ENCODE assay signal across 17 cellular contexts in genomic region chr9:124450931-124451661, GRCh38. TPM values are rescaled to one million over a fixed set of nuclear protein-coding genes. Genes with fewer than 3 reads are reported as not detected.
DNase-seq lines count a peak whose midpoint lies in the region; ATAC-seq and TF ChIP-seq lines count a peak whose summit lies in the region.
"Had no signal": no experiment of that assay in that cellular context is flagged by ENCODE, and none has a peak within 500 bp of the region (broad histone marks: within the 10 kb centered on the region; RNA-seq: fewer than 3 reads in every experiment).

No MANE protein-coding gene starts in this region.

- peaks cover 12% of the 10 kb centered on the region for H3K27me3 Mint-ChIP-seq in activated naive CD8-positive, alpha-beta T cell
- peaks cover 34% of the 10 kb centered on the region for H3K27me3 Mint-ChIP-seq in activated naive CD8-positive, alpha-beta T cell treated with anti-CD3 and anti-CD28 coated beads, Interleukin-2, amount 50 U/mL, for 24 hours
- peaks cover 38% of the 10 kb centered on the region for H3K27me3 Mint-ChIP-seq in WTC11 (ENCODE audit: low read depth)
- H3K27me3 Mint-ChIP-seq in activated CD4-positive, alpha-beta memory T cell treated with anti-CD3 and anti-CD28 coated beads, Interleukin-2, amount 10 ng/mL, durations not matched to agents 7 days and 5 days: peaks cover 32% of the 10 kb centered on the region

- H2AFZ ChIP-seq in Karpas-422 (ENCODE audit: low read length): no peak overlapping the region

- H3K36me3 ChIP-seq in suprapubic skin (no peaks in the 10 kb centered on the region), Karpas-422 (ENCODE audit: insufficient read depth, low read length) (no peaks in the 10 kb centered on the region)
- H3K36me3 ChIP-seq: neutrophil, tibial artery had no signal

- H3K27me3 ChIP-seq in suprapubic skin: peaks cover 59% of the 10 kb centered on the region
- no peaks in the 10 kb centered on the region for H3K27me3 ChIP-seq in Karpas-422 (ENCODE audit: low read length)

- H3K4me3 ChIP-seq in suprapubic skin (peak overlapping the region; percentile 21), Karpas-422 (ENCODE audit: low read length) (no peak overlapping the region)
- H3K4me3 ChIP-seq: A549, tibial artery had no signal

- no peak overlapping the region for H3K27ac Mint-ChIP-seq in activated naive CD8-positive, alpha-beta T cell
- H3K27ac Mint-ChIP-seq in activated naive CD8-positive, alpha-beta T cell treated with anti-CD3 and anti-CD28 coated beads, Interleukin-2, amount 50 U/mL, for 24 hours: no peak overlapping the region
- no peak overlapping the region for H3K27ac Mint-ChIP-seq in WTC11
- no peak overlapping the region for H3K27ac Mint-ChIP-seq in activated CD4-positive, alpha-beta memory T cell treated with anti-CD3 and anti-CD28 coated beads, Interleukin-2, amount 10 ng/mL, durations not matched to agents 7 days and 5 days
- H3K27ac Mint-ChIP-seq: activated T-cell treated with anti-CD3 and anti-CD28 coated beads, Interleukin-2, amount 50 U/mL, for 72 hours; CD8-positive, alpha-beta T cell had no signal

- H3K9ac ChIP-seq in Karpas-422 (ENCODE audit: low read length): no peak overlapping the region

- no peak for DNase-seq in activated naive CD8-positive, alpha-beta T cell treated with anti-CD3 and anti-CD28 coated beads, Interleukin-2, amount 50 U/mL, for 24 hours
- no peak for DNase-seq in WTC11 (ENCODE audit: low spot score)
- peak; percentile 25 for DNase-seq in iPS-NIHi11 (ENCODE audit: low spot score)
- no peak for DNase-seq in suprapubic skin (ENCODE audit: low spot score in 2 of 2)
- DNase-seq in activated CD4-positive, alpha-beta memory T cell treated with anti-CD3 and anti-CD28 coated beads, Interleukin-2, amount 10 ng/mL, durations not matched to agents 7 days and 5 days: no peak
- no peak for DNase-seq in stimulated activated naive CD8-positive, alpha-beta T cell treated with anti-CD3 and anti-CD28 coated beads, Interleukin-15, Interleukin-2, amounts not matched to agents 100 U/mL and 50 U/mL, for 24 hours
- no peak for DNase-seq in Karpas-422
- DNase-seq: activated CD4-positive, alpha-beta T cell treated with anti-CD3 and anti-CD28 coated beads, Interleukin-2, amount 50 U/mL, for 4 hours; CD8-positive, alpha-beta T cell; foreskin melanocyte; Kasumi-1 had no signal

- no peaks in the 10 kb centered on the region for H3K9me3 Mint-ChIP-seq in activated naive CD8-positive, alpha-beta T cell (ENCODE audit: low read depth)
- no peaks in the 10 kb centered on the region for H3K9me3 Mint-ChIP-seq in activated naive CD8-positive, alpha-beta T cell treated with anti-CD3 and anti-CD28 coated beads, Interleukin-2, amount 50 U/mL, for 24 hours
- H3K9me3 Mint-ChIP-seq in WTC11: no peaks in the 10 kb centered on the region
- no peaks in the 10 kb centered on the region for H3K9me3 Mint-ChIP-seq in activated CD4-positive, alpha-beta memory T cell treated with anti-CD3 and anti-CD28 coated beads, Interleukin-2, amount 10 ng/mL, durations not matched to agents 7 days and 5 days
- H3K9me3 Mint-ChIP-seq: activated T-cell treated with anti-CD3 and anti-CD28 coated beads, Interleukin-2, amount 50 U/mL, for 72 hours; CD8-positive, alpha-beta T cell had no signal

- POLR2A ChIA-PET in WTC11 (lab: Charles Lee): no interaction called here
- POLR2A ChIA-PET in activated CD4-positive, alpha-beta memory T cell treated with anti-CD3 and anti-CD28 coated beads, Interleukin-2, amount 10 ng/mL, durations not matched to agents 7 days and 5 days (lab: Charles Lee): no interaction called here

- H3K4me1 Mint-ChIP-seq in activated naive CD8-positive, alpha-beta T cell (ENCODE audit: low read depth): peaks cover 1% of the 10 kb centered on the region
- no peaks in the 10 kb centered on the region for H3K4me1 Mint-ChIP-seq in activated naive CD8-positive, alpha-beta T cell treated with anti-CD3 and anti-CD28 coated beads, Interleukin-2, amount 50 U/mL, for 24 hours
- H3K4me1 Mint-ChIP-seq in WTC11: peaks cover 17% of the 10 kb centered on the region
- no peaks in the 10 kb centered on the region for H3K4me1 Mint-ChIP-seq in activated CD4-positive, alpha-beta memory T cell treated with anti-CD3 and anti-CD28 coated beads, Interleukin-2, amount 10 ng/mL, durations not matched to agents 7 days and 5 days

- H3K79me2 ChIP-seq in Karpas-422 (ENCODE audit: low read length): no peaks in the 10 kb centered on the region

- ATAC-seq in activated naive CD8-positive, alpha-beta T cell treated with anti-CD3 and anti-CD28 coated beads, Interleukin-2, amount 50 U/mL, for 24 hours: no peak
- ATAC-seq in WTC11: no peak
- ATAC-seq in stimulated activated naive CD8-positive, alpha-beta T cell treated with anti-CD3 and anti-CD28 coated beads, Interleukin-15, Interleukin-2, amounts not matched to agents 100 U/mL and 50 U/mL, for 24 hours: no peak
- ATAC-seq: A549; CD8-positive, alpha-beta T cell had no signal

- H3K27ac ChIP-seq in suprapubic skin: no peak overlapping the region
- H3K27ac ChIP-seq in Karpas-422 (ENCODE audit: low read length): no peak overlapping the region
- H3K27ac ChIP-seq: A549, HL-60, neutrophil, tibial artery had no signal

- no peak for TF ChIP-seq POLR2A in suprapubic skin (IDR thresholded peaks at IDR 0.05)

- no peaks in the 10 kb centered on the region for H3K9me2 ChIP-seq in Karpas-422 (replicated peaks; ENCODE audit: insufficient read depth, low read length)

- CTCF ChIA-PET in WTC11 (lab: Charles Lee): interaction anchor here (0.6 to 2.1 kb wide), 9 partner anchors 27 to 796 kb away, joined by 3 to 10 read pairs (median 4); partner anchors contain the start of gene WDR38
- CTCF ChIA-PET in activated CD4-positive, alpha-beta memory T cell treated with anti-CD3 and anti-CD28 coated beads, Interleukin-2, amount 10 ng/mL, durations not matched to agents 7 days and 5 days (lab: Charles Lee): no interaction called here

- peak overlapping the region; percentile 30 for H3K4me3 Mint-ChIP-seq in activated naive CD8-positive, alpha-beta T cell
- no peak overlapping the region for H3K4me3 Mint-ChIP-seq in activated naive CD8-positive, alpha-beta T cell treated with anti-CD3 and anti-CD28 coated beads, Interleukin-2, amount 50 U/mL, for 24 hours
- peak overlapping the region; percentile 78 for H3K4me3 Mint-ChIP-seq in WTC11
- H3K4me3 Mint-ChIP-seq in activated CD4-positive, alpha-beta memory T cell treated with anti-CD3 and anti-CD28 coated beads, Interleukin-2, amount 10 ng/mL, durations not matched to agents 7 days and 5 days: no peak overlapping the region
- H3K4me3 Mint-ChIP-seq: CD8-positive, alpha-beta T cell had no signal

- no peak overlapping the region for H3K4me2 ChIP-seq in Karpas-422 (ENCODE audit: low read depth, low read length, poor library complexity, severe bottlenecking)
- H3K4me2 ChIP-seq: A549 had no signal

- no peaks in the 10 kb centered on the region for H3K36me3 Mint-ChIP-seq in activated naive CD8-positive, alpha-beta T cell
- no peaks in the 10 kb centered on the region for H3K36me3 Mint-ChIP-seq in activated naive CD8-positive, alpha-beta T cell treated with anti-CD3 and anti-CD28 coated beads, Interleukin-2, amount 50 U/mL, for 24 hours (ENCODE audit: low read depth)
- H3K36me3 Mint-ChIP-seq in WTC11: no peaks in the 10 kb centered on the region
- no peaks in the 10 kb centered on the region for H3K36me3 Mint-ChIP-seq in activated CD4-positive, alpha-beta memory T cell treated with anti-CD3 and anti-CD28 coated beads, Interleukin-2, amount 10 ng/mL, durations not matched to agents 7 days and 5 days (ENCODE audit: low read depth)
- H3K36me3 Mint-ChIP-seq: CD8-positive, alpha-beta T cell had no signal

- 62% methylated on average over 16 of the region's 19 CpGs for WGBS in suprapubic skin

- H3K4me1 ChIP-seq in suprapubic skin (peaks cover 20% of the 10 kb centered on the region), Karpas-422 (ENCODE audit: low read length) (no peaks in the 10 kb centered on the region)

- TF ChIP-seq CTCF in WTC11 (IDR thresholded peaks at IDR 0.05) (no peak), suprapubic skin (IDR thresholded peaks at IDR 0.05) (no peak)

- no peak for TF ChIP-seq EP300 in suprapubic skin (IDR thresholded peaks at IDR 0.05)

- H3K9me3 ChIP-seq in suprapubic skin (no peaks in the 10 kb centered on the region), Karpas-422 (ENCODE audit: low read length) (no peaks in the 10 kb centered on the region)
- H3K9me3 ChIP-seq: A549, neutrophil, tibial artery had no signal

- no peaks in the 10 kb centered on the region for H4K20me1 ChIP-seq in Karpas-422 (ENCODE audit: insufficient read depth, low read depth, low read length)

TF ChIP-seq in WTC11, 78 proteins besides CTCF, POLR2A, EP300 and RAD21 (continues in another document):
- TF ChIP-seq ESRRA (CRISPR knock-in tag; IDR thresholded peaks at IDR 0.05; ENCODE audit: borderline replicate concordance): no peak
- TF ChIP-seq SP1 (CRISPR knock-in tag; conservative IDR thresholded peaks at IDR 0.05): 0 out of 2 replicates have a peak, but pooled peaks have one; percentile 32

RNA-seq across cellular contexts. Expression of gene ADGRD2, which starts 0.8 kb away (rescaled TPM):
- total RNA-seq in WTC11 (2021) (0.61 to 1.6 TPM (median 1.3 TPM) in 3 replicates), suprapubic skin (1 to 10 TPM in 1 of 4 donors, under 1 TPM in 1, not detected in 2; 0.31 to 7.7 TPM)
- not detected for total RNA-seq in activated CD4-positive, alpha-beta memory T cell treated with anti-CD3 and anti-CD28 coated beads, Interleukin-2, amount 10 ng/mL, durations not matched to agents 7 days and 5 days
- total RNA-seq in Karpas-422 (2014; rRNA removed; shearing (Covaris generic); ENCODE audit: low replicate concordance): not detected in 2 replicates
- total RNA-seq: activated T-cell treated with anti-CD3 and anti-CD28 coated beads, Interleukin-2, amount 50 U/mL, for 72 hours; CD8-positive, alpha-beta T cell had no signal

RNA-seq across cellular contexts. Expression of gene PSMB7, which starts 35.9 kb away (rescaled TPM):
- 160 to 187 TPM (median 164 TPM) in 3 replicates for total RNA-seq in WTC11 (2021)
- 100 to 1,000 TPM; 125 to 226 (median 176) TPM for total RNA-seq in suprapubic skin
- total RNA-seq in activated CD4-positive, alpha-beta memory T cell treated with anti-CD3 and anti-CD28 coated beads, Interleukin-2, amount 10 ng/mL, durations not matched to agents 7 days and 5 days: 100 to 1,000 TPM; 113 to 120 TPM
- 119 and 125 TPM in 2 replicates for total RNA-seq in Karpas-422 (2014; rRNA removed; shearing (Covaris generic); ENCODE audit: low replicate concordance)

RNA-seq across cellular contexts. Expression of gene NR5A1, which starts 56.1 kb away (rescaled TPM):
- total RNA-seq in WTC11 (2021): 0.39 to 0.77 TPM (median 0.60 TPM) in 3 replicates
- not detected for total RNA-seq in suprapubic skin
- not detected for total RNA-seq in activated CD4-positive, alpha-beta memory T cell treated with anti-CD3 and anti-CD28 coated beads, Interleukin-2, amount 10 ng/mL, durations not matched to agents 7 days and 5 days
- not detected in 2 replicates for total RNA-seq in Karpas-422 (2014; rRNA removed; shearing (Covaris generic); ENCODE audit: low replicate concordance)
- total RNA-seq: CD8-positive, alpha-beta T cell had no signal

Comparison
In these comparisons a context has a peak if more than half of its experiments do, and no peak if none do; other contexts are left out.
1. H3K4me3 Mint-ChIP-seq: peak in activated naive CD8-positive, alpha-beta T cell (single experiment) and WTC11 (single experiment); none in activated naive CD8-positive, alpha-beta T cell treated with anti-CD3 and anti-CD28 coated beads, Interleukin-2, amount 50 U/mL, for 24 hours (single experiment) and activated CD4-positive, alpha-beta memory T cell treated with anti-CD3 and anti-CD28 coated beads, Interleukin-2, amount 10 ng/mL, durations not matched to agents 7 days and 5 days (single experiment).